Comparison of ENCODE assay signal across 9 cellular contexts in the genomic region with DNA sequence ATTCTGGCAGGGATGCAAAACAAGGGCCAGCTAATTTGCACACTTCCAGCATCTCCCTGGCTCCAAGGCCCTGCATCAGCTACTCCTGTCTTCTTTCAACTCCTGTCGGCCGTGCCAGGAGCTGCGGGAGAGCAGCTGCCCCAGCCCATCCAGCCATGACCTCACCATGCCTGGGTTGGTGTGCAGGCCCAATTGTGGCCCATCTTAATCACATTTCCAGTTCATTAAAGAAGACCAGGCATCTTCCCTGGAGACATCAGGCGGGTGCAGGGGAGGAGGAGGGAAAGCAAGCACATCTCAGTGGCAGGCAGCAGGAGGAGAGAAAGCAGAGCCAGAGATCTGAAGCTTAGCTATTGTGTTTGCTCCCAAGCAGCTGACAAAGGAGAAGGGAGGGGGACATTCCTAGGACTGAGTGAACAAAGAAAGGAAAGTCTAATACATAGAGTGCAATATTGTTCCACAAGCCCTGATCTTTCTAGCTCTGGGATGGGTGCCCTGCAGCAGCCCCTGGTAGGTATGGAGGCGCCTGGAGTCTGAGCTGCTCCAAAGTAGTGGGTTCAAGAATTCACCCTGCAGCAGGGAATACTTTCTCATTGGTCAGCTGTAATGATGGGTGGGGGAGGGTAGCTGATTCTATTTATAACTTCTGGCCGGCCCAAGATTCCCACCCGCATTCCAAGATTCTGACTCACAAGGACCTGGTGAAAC. TPM values are rescaled to one million over a fixed set of nuclear protein-coding genes. Genes with fewer than 3 reads are reported as not detected.
DNase-seq lines count a peak whose midpoint lies in the region; ATAC-seq, FAIRE-seq and TF ChIP-seq lines count a peak whose summit lies in the region.
"Had no signal": no experiment of that assay in that cellular context is flagged by ENCODE, and none has a peak within 500 bp of the region (broad histone marks: within the 10 kb centered on the region; RNA-seq: fewer than 3 reads in every experiment).

No MANE protein-coding gene starts in this region.

- H3K79me2 ChIP-seq in astrocyte (ENCODE audit: insufficient read depth, low read length), result no peaks in the 10 kb centered on the region

- H3K4me1 Mint-ChIP-seq in astrocyte (ENCODE audit: low read depth, unreplicated experiment), result peaks cover 46% of the 10 kb centered on the region
- no peaks in the 10 kb centered on the region for H3K4me1 Mint-ChIP-seq in T-helper 2 cell treated with Interferon-gamma antibody and Interleukin-4, amounts not matched to agents 5 μg/mL and 100 μg/mL, for 36 hours (ENCODE audit: low read depth)
- no peaks in the 10 kb centered on the region for H3K4me1 Mint-ChIP-seq in activated CD4-positive, alpha-beta T cell treated with anti-CD3 and anti-CD28 coated beads for 36 hours

- H3K4me1 ChIP-seq in astrocyte (ENCODE audit: insufficient read depth, low read length), result peaks cover 33% of the 10 kb centered on the region

- H3K4me3 Mint-ChIP-seq in astrocyte (ENCODE audit: unreplicated experiment), result no peak overlapping the region
- no peak overlapping the region for H3K4me3 Mint-ChIP-seq in T-helper 2 cell treated with Interferon-gamma antibody and Interleukin-4, amounts not matched to agents 5 μg/mL and 100 μg/mL, for 36 hours
- H3K4me3 Mint-ChIP-seq in activated CD4-positive, alpha-beta T cell treated with anti-CD3 and anti-CD28 coated beads for 36 hours, result no peak overlapping the region

- POLR2A ChIA-PET in activated CD4-positive, alpha-beta T cell treated with anti-CD3 and anti-CD28 coated beads for 36 hours (lab: Charles Lee), result no interaction called here

- H2AFZ ChIP-seq in astrocyte (ENCODE audit: low read depth, low read length), result peak overlapping the region; percentile 6

- peak overlapping the region; percentile 39 for H3K27ac ChIP-seq in astrocyte (ENCODE audit: low read depth, low read length)

- peaks cover 7% of the 10 kb centered on the region for H3K9me3 Mint-ChIP-seq in astrocyte (ENCODE audit: unreplicated experiment)
- H3K9me3 Mint-ChIP-seq in T-helper 2 cell treated with Interferon-gamma antibody and Interleukin-4, amounts not matched to agents 5 μg/mL and 100 μg/mL, for 36 hours, result no peaks in the 10 kb centered on the region
- no peaks in the 10 kb centered on the region for H3K9me3 Mint-ChIP-seq in activated CD4-positive, alpha-beta T cell treated with anti-CD3 and anti-CD28 coated beads for 36 hours (ENCODE audit: low read depth)

- no peak overlapping the region for H3K4me3 ChIP-seq in astrocyte (ENCODE audit: insufficient read depth, low read depth, low read length)

- H3K9me3 ChIP-seq in astrocyte (ENCODE audit: insufficient read depth, low read depth, low read length), result no peaks in the 10 kb centered on the region

- no peaks in the 10 kb centered on the region for H3K36me3 ChIP-seq in astrocyte (ENCODE audit: insufficient read depth, low read length)

- no peak for ATAC-seq in activated CD4-positive, alpha-beta T cell treated with anti-CD3 and anti-CD28 coated beads for 36 hours

- peak; percentile 46 for DNase-seq in H54 (ENCODE audit: insufficient read length, low spot score)
- peak; percentile 71 for DNase-seq in astrocyte (ENCODE audit: low read depth)
- DNase-seq in hepatic stellate cell (ENCODE audit: low spot score), result peak; percentile 88
- DNase-seq in renal cortical epithelial cell (ENCODE audit: low read depth), result peak; percentile 87
- no peak for DNase-seq in T-helper 2 cell treated with Interferon-gamma antibody and Interleukin-4, amounts not matched to agents 5 μg/mL and 100 μg/mL, for 36 hours (ENCODE audit: low spot score)
- DNase-seq in activated CD4-positive, alpha-beta T cell treated with anti-CD3 and anti-CD28 coated beads for 36 hours, result no peak
- DNase-seq in NCI-H1105 (lab: John Stamatoyannopoulos, UW), result no peak
- DNase-seq in NOMO-1 (lab: John Stamatoyannopoulos, UW; ENCODE audit: unreplicated experiment in 2 of 2), result no peak
- DNase-seq: NCI-H187 treated with DMSO at 0.1 percent for 48 hours had no signal

- H3K27me3 ChIP-seq in astrocyte (ENCODE audit: insufficient read depth, low read length), result no peaks in the 10 kb centered on the region

- H3K9ac ChIP-seq in astrocyte (ENCODE audit: low read length), result peak overlapping the region; percentile 1

- CTCF ChIA-PET in activated CD4-positive, alpha-beta T cell treated with anti-CD3 and anti-CD28 coated beads for 36 hours (lab: Charles Lee), result interaction anchor here (0.7 to 1.8 kb wide), 5 partner anchors 9 to 200 kb away, joined by 3 to 6 read pairs (median 3); no protein-coding TSS in a partner anchor

- intact Hi-C loops in activated CD4-positive, alpha-beta T cell treated with anti-CD3 and anti-CD28 coated beads for 36 hours (cut with DNase I, micrococcal nuclease), result no loop called here

- no peak for FAIRE-seq in H54 (lab: Jason Lieb, UNC)
- peak; percentile 68 for FAIRE-seq in astrocyte (lab: Jason Lieb, UNC)

- H3K36me3 Mint-ChIP-seq in astrocyte (ENCODE audit: low read depth, unreplicated experiment), result no peaks in the 10 kb centered on the region
- no peaks in the 10 kb centered on the region for H3K36me3 Mint-ChIP-seq in T-helper 2 cell treated with Interferon-gamma antibody and Interleukin-4, amounts not matched to agents 5 μg/mL and 100 μg/mL, for 36 hours (ENCODE audit: low read depth)
- H3K36me3 Mint-ChIP-seq in activated CD4-positive, alpha-beta T cell treated with anti-CD3 and anti-CD28 coated beads for 36 hours (ENCODE audit: low read depth), result no peaks in the 10 kb centered on the region

- no peak for TF ChIP-seq CTCF in astrocyte (IDR thresholded peaks at IDR 0.05; ENCODE audit: insufficient read depth, low read depth, low read length)

- no peaks in the 10 kb centered on the region for H4K20me1 ChIP-seq in astrocyte (ENCODE audit: insufficient read depth, low read length)

- H3K27me3 Mint-ChIP-seq in astrocyte (ENCODE audit: low read depth, unreplicated experiment), result peaks cover 2% of the 10 kb centered on the region
- H3K27me3 Mint-ChIP-seq in T-helper 2 cell treated with Interferon-gamma antibody and Interleukin-4, amounts not matched to agents 5 μg/mL and 100 μg/mL, for 36 hours (ENCODE audit: low read depth), result peaks cover 9% of the 10 kb centered on the region
- no peaks in the 10 kb centered on the region for H3K27me3 Mint-ChIP-seq in activated CD4-positive, alpha-beta T cell treated with anti-CD3 and anti-CD28 coated beads for 36 hours

- H3K27ac Mint-ChIP-seq in astrocyte (ENCODE audit: unreplicated experiment), result peak overlapping the region; percentile 76
- no peak overlapping the region for H3K27ac Mint-ChIP-seq in T-helper 2 cell treated with Interferon-gamma antibody and Interleukin-4, amounts not matched to agents 5 μg/mL and 100 μg/mL, for 36 hours
- no peak overlapping the region for H3K27ac Mint-ChIP-seq in activated CD4-positive, alpha-beta T cell treated with anti-CD3 and anti-CD28 coated beads for 36 hours

- no peak for TF ChIP-seq POLR2A in H54 (IDR thresholded peaks at IDR 0.05; ENCODE audit: low read depth, low read length)

- H3K4me2 ChIP-seq in astrocyte (ENCODE audit: low read length), result peak overlapping the region; percentile 66

RNA-seq across cellular contexts. Expression of a gene that starts 40.1 kb away (rescaled TPM):
- 0.23 and 0.82 TPM in 2 replicates for total RNA-seq in astrocyte
- total RNA-seq in renal cortical epithelial cell, result 2.2 and 3.0 TPM in 2 replicates
- under 1 TPM in 1 of 2 experiments, not detected in 1; 0.07 TPM for total RNA-seq in activated CD4-positive, alpha-beta T cell treated with anti-CD3 and anti-CD28 coated beads for 36 hours

Comparison
In these comparisons a context has a peak if more than half of its experiments do, and no peak if none do; other contexts are left out.
1. DNase-seq: peak in H54 (single experiment), astrocyte (single experiment), hepatic stellate cell (single experiment) and renal cortical epithelial cell (single experiment); none in T-helper 2 cell treated with Interferon-gamma antibody and Interleukin-4, amounts not matched to agents 5 μg/mL and 100 μg/mL, for 36 hours (single experiment), activated CD4-positive, alpha-beta T cell treated with anti-CD3 and anti-CD28 coated beads for 36 hours (single experiment), NCI-H1105 (single experiment) and NOMO-1 (0 of 2).